In the genomic region with DNA sequence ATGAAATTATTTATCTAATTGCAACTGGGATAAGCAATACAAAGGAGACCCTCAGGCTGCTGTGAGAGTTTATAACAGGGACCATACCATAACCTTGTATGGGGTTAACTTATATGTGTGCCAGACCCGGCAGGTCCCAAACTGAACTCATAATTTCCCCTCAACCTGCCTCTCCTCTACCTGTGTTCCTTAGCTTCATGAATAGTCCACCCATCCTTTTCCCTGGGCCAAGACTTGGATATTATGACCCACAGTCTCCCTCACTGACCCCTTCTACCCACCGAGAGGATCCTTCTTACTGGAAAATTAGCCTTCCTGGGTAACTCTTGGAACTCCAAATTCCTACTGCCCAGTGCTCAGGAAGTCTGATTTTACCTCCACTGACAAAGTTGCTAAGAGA, we compare ENCODE assay signal across 28 cellular contexts.
"Had no signal": no experiment of that assay in that cellular context is flagged by ENCODE, and none has a peak within 500 bp of the region (broad histone marks: within the 10 kb centered on the region; RNA-seq: fewer than 3 reads in every experiment).

No MANE protein-coding gene starts in this region.

- DNase-seq: activated CD4-positive, alpha-beta memory T cell treated with anti-CD3 and anti-CD28 coated beads, Interleukin-2, amount 10 ng/mL, durations not matched to agents 7 days and 5 days; activated CD4-positive, alpha-beta T cell treated with anti-CD3 and anti-CD28 coated beads for 1 hour; activated CD4-positive, alpha-beta T cell treated with anti-CD3 and anti-CD28 coated beads for 4 hours; activated CD4-positive, alpha-beta T cell treated with anti-CD3 and anti-CD28 coated beads, Interleukin-2, amount 10 ng/mL, durations not matched to agents 7 days and 5 days; activated CD4-positive, alpha-beta T cell treated with anti-CD3 and anti-CD28 coated beads, Interleukin-2, amount 50 U/mL, for 4 hours; activated CD8-positive, alpha-beta memory T cell treated with anti-CD3 and anti-CD28 coated beads, Interleukin-2, amount 50 U/mL, for 48 hours; activated gamma-delta T cell; activated naive CD4-positive, alpha-beta T cell; activated naive CD4-positive, alpha-beta T cell treated with anti-CD3 and anti-CD28 coated beads, Interleukin-2, amount 10 ng/mL, durations not matched to agents 7 days and 5 days; activated naive CD8-positive, alpha-beta T cell treated with anti-CD3 and anti-CD28 coated beads, Interleukin-2, amount 10 ng/mL, durations not matched to agents 7 days and 5 days; activated T-cell treated with anti-CD3 and anti-CD28 coated beads for 4 hours; activated T-cell treated with anti-CD3 and anti-CD28 coated beads, Interleukin-2, amount 50 U/mL, for 24 hours; activated T-cell treated with anti-CD3 and anti-CD28 coated beads, Interleukin-2, amount 50 U/mL, for 72 hours; dorsolateral prefrontal cortex; effector memory CD4-positive, alpha-beta T cell; endodermal cell; foreskin keratinocyte; gastrocnemius medialis; glutamatergic neuron; heart left ventricle; T-helper 2 cell had no signal

- H3K27ac ChIP-seq: ascending aorta, coronary artery, foreskin keratinocyte, gastrocnemius medialis, heart left ventricle had no signal

- H3K4me3 ChIP-seq: ascending aorta, coronary artery, dorsolateral prefrontal cortex, gastrocnemius medialis, heart left ventricle had no signal

- H3K36me3 ChIP-seq: ascending aorta, gastrocnemius medialis, heart left ventricle had no signal

- H3K36me3 Mint-ChIP-seq: activated naive CD4-positive, alpha-beta T cell treated with anti-CD3 and anti-CD28 coated beads, Interleukin-2, amount 10 ng/mL, durations not matched to agents 7 days and 5 days; activated naive CD8-positive, alpha-beta T cell treated with anti-CD3 and anti-CD28 coated beads, Interleukin-2, amount 10 ng/mL, durations not matched to agents 7 days and 5 days had no signal

- H3K9me3 ChIP-seq: ascending aorta, gastrocnemius medialis, heart left ventricle had no signal

- H3K4me3 Mint-ChIP-seq: activated CD4-positive, alpha-beta memory T cell treated with anti-CD3 and anti-CD28 coated beads, Interleukin-2, amount 10 ng/mL, durations not matched to agents 7 days and 5 days; activated CD4-positive, alpha-beta T cell treated with anti-CD3 and anti-CD28 coated beads, Interleukin-2, amount 10 ng/mL, durations not matched to agents 7 days and 5 days; activated naive CD4-positive, alpha-beta T cell treated with anti-CD3 and anti-CD28 coated beads, Interleukin-2, amount 10 ng/mL, durations not matched to agents 7 days and 5 days; activated naive CD8-positive, alpha-beta T cell treated with anti-CD3 and anti-CD28 coated beads, Interleukin-2, amount 10 ng/mL, durations not matched to agents 7 days and 5 days; activated T-cell treated with anti-CD3 and anti-CD28 coated beads, Interleukin-2, amount 50 U/mL, for 24 hours; activated T-cell treated with anti-CD3 and anti-CD28 coated beads, Interleukin-2, amount 50 U/mL, for 72 hours; central memory CD8-positive, alpha-beta T cell; dendritic cell treated with granulocyte-macrophage colony-stimulating factor and Interleukin-4, amounts not matched to agents 40 ng/mL and 50 ng/mL, for 4 days; endodermal cell had no signal

- H3K27ac Mint-ChIP-seq: activated CD4-positive, alpha-beta memory T cell treated with anti-CD3 and anti-CD28 coated beads, Interleukin-2, amount 10 ng/mL, durations not matched to agents 7 days and 5 days; activated CD4-positive, alpha-beta T cell treated with anti-CD3 and anti-CD28 coated beads, Interleukin-2, amount 10 ng/mL, durations not matched to agents 7 days and 5 days; activated naive CD4-positive, alpha-beta T cell treated with anti-CD3 and anti-CD28 coated beads, Interleukin-2, amount 10 ng/mL, durations not matched to agents 7 days and 5 days; activated naive CD4-positive, alpha-beta T cell treated with anti-CD3 and anti-CD28 coated beads, Interleukin-2, amount 50 U/mL, for 72 hours; activated naive CD8-positive, alpha-beta T cell treated with anti-CD3 and anti-CD28 coated beads, Interleukin-2, amount 10 ng/mL, durations not matched to agents 7 days and 5 days; activated T-cell treated with anti-CD3 and anti-CD28 coated beads, Interleukin-2, amount 50 U/mL, for 24 hours; activated T-cell treated with anti-CD3 and anti-CD28 coated beads, Interleukin-2, amount 50 U/mL, for 72 hours; brain; dendritic cell treated with granulocyte-macrophage colony-stimulating factor and Interleukin-4, amounts not matched to agents 40 ng/mL and 50 ng/mL, for 4 days; endodermal cell had no signal

- H3K27me3 ChIP-seq: ascending aorta, dorsolateral prefrontal cortex, foreskin keratinocyte, gastrocnemius medialis, heart left ventricle had no signal

- H3K27me3 Mint-ChIP-seq: activated T-cell treated with anti-CD3 and anti-CD28 coated beads, Interleukin-2, amount 50 U/mL, for 24 hours; central memory CD8-positive, alpha-beta T cell had no signal

- ATAC-seq: activated naive CD4-positive, alpha-beta T cell treated with anti-CD3 and anti-CD28 coated beads, Interleukin-2, amount 50 U/mL, for 72 hours; activated T-cell treated with anti-CD3 and anti-CD28 coated beads, Interleukin-2, amount 50 U/mL, for 72 hours; esophagus mucosa; foreskin keratinocyte; gastrocnemius medialis; heart left ventricle had no signal

- H3K9me3 Mint-ChIP-seq: activated CD4-positive, alpha-beta memory T cell treated with anti-CD3 and anti-CD28 coated beads, Interleukin-2, amount 10 ng/mL, durations not matched to agents 7 days and 5 days; activated CD4-positive, alpha-beta T cell treated with anti-CD3 and anti-CD28 coated beads, Interleukin-2, amount 10 ng/mL, durations not matched to agents 7 days and 5 days; activated naive CD4-positive, alpha-beta T cell treated with anti-CD3 and anti-CD28 coated beads, Interleukin-2, amount 10 ng/mL, durations not matched to agents 7 days and 5 days; activated naive CD4-positive, alpha-beta T cell treated with anti-CD3 and anti-CD28 coated beads, Interleukin-2, amount 50 U/mL, for 72 hours; activated naive CD8-positive, alpha-beta T cell treated with anti-CD3 and anti-CD28 coated beads, Interleukin-2, amount 10 ng/mL, durations not matched to agents 7 days and 5 days; activated T-cell treated with anti-CD3 and anti-CD28 coated beads, Interleukin-2, amount 50 U/mL, for 24 hours; activated T-cell treated with anti-CD3 and anti-CD28 coated beads, Interleukin-2, amount 50 U/mL, for 72 hours; central memory CD8-positive, alpha-beta T cell; dendritic cell treated with granulocyte-macrophage colony-stimulating factor and Interleukin-4, amounts not matched to agents 40 ng/mL and 50 ng/mL, for 4 days had no signal
